Comparison of ENCODE assay signal across 1 cellular context in the genomic region with DNA sequence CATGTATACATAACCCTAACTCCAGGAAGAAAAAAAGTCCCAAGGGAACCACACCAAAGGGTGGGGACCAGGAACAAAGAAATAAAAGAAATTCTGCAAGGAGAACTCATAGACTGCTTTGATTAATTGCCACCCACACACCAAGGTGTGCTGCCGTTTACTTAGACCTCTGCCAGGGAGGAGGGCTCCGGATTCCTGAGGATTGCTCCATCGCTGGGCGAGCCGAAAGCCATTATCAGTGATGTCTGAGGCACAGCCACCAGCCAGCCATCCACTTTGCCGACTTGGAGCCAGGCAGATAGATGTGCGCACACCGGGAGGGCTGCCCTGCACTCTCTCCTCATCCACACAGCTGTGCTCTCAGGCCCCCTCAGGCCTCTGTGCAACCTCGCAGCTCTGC.
TF ChIP-seq lines count a peak whose summit lies in the region.

No MANE protein-coding gene starts in this region.

TF ChIP-seq in HCT116, 20 proteins besides CTCF, POLR2A, EP300 and RAD21 (continued from another document):
- TF ChIP-seq, protein P1, sequence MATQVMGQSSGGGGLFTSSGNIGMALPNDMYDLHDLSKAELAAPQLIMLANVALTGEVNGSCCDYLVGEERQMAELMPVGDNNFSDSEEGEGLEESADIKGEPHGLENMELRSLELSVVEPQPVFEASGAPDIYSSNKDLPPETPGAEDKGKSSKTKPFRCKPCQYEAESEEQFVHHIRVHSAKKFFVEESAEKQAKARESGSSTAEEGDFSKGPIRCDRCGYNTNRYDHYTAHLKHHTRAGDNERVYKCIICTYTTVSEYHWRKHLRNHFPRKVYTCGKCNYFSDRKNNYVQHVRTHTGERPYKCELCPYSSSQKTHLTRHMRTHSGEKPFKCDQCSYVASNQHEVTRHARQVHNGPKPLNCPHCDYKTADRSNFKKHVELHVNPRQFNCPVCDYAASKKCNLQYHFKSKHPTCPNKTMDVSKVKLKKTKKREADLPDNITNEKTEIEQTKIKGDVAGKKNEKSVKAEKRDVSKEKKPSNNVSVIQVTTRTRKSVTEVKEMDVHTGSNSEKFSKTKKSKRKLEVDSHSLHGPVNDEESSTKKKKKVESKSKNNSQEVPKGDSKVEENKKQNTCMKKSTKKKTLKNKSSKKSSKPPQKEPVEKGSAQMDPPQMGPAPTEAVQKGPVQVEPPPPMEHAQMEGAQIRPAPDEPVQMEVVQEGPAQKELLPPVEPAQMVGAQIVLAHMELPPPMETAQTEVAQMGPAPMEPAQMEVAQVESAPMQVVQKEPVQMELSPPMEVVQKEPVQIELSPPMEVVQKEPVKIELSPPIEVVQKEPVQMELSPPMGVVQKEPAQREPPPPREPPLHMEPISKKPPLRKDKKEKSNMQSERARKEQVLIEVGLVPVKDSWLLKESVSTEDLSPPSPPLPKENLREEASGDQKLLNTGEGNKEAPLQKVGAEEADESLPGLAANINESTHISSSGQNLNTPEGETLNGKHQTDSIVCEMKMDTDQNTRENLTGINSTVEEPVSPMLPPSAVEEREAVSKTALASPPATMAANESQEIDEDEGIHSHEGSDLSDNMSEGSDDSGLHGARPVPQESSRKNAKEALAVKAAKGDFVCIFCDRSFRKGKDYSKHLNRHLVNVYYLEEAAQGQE (IDR thresholded peaks at IDR 0.05; ENCODE audit: low read depth), result no peak
- no peak for TF ChIP-seq JUND (IDR thresholded peaks at IDR 0.05)
- TF ChIP-seq EZH2 (IDR thresholded peaks at IDR 0.05), result no peak
- no peak for TF ChIP-seq ELF1 (IDR thresholded peaks at IDR 0.05; ENCODE audit: borderline replicate concordance, low read depth)
